In genomic region chr3:124643453-124643852, GRCh38 we compare ENCODE assay signal across 20 cellular contexts.
"Had no signal": no experiment of that assay in that cellular context is flagged by ENCODE, and none has a peak within 500 bp of the region (broad histone marks: within the 10 kb centered on the region; RNA-seq: fewer than 3 reads in every experiment).

No MANE protein-coding gene starts in this region.

- FAIRE-seq: RCC 7860 had no signal

- H3K4me1 ChIP-seq: SJCRH30 had no signal

- DNase-seq: KBM-7, MV-4-11, NCI-H1048, NCI-H1105, NCI-H1417, NCI-H1436 treated with DMSO at 0.1 percent for 48 hours, NCI-H1694, NCI-H187 treated with DMSO at 0.1 percent for 48 hours, NCI-H2029 treated with DMSO at 0.1 percent for 48 hours, NCI-H226, NCI-H446, NCI-H510A, NCI-H524 treated with DMSO at 0.1 percent for 48 hours, NCI-H69, NCI-H774, Right ventricle myocardium superior, RPMI8226, SJCRH30 had no signal

- H3K4me3 ChIP-seq: SJCRH30, SK-N-MC had no signal

- H3K36me3 ChIP-seq: SJCRH30 had no signal

- H3K27ac ChIP-seq: SJCRH30, SK-N-MC had no signal

- H3K9me3 ChIP-seq: SJCRH30 had no signal

- H3K27me3 ChIP-seq: SJCRH30 had no signal
